9 cellular contexts compared by ENCODE assay signal in genomic region chr2:237744613-237745249, GRCh38. TPM values are rescaled to one million over a fixed set of nuclear protein-coding genes. Genes with fewer than 3 reads are reported as not detected.
DNase-seq lines count a peak whose midpoint lies in the region; ATAC-seq, FAIRE-seq and TF ChIP-seq lines count a peak whose summit lies in the region.
"Had no signal": no experiment of that assay in that cellular context is flagged by ENCODE, and none has a peak within 500 bp of the region (broad histone marks: within the 10 kb centered on the region; RNA-seq: fewer than 3 reads in every experiment).

No MANE protein-coding gene starts in this region.

- no peaks in the 10 kb centered on the region for H3K27me3 ChIP-seq in MM.1S (replicated peaks; ENCODE audit: insufficient read depth, low read length)
- no peaks in the 10 kb centered on the region for H3K27me3 ChIP-seq in K562 (ENCODE audit: control insufficient read depth in 2 of 2, insufficient read depth in 2 of 2, low read length in 2 of 2)

- H3F3A ChIP-seq in MM.1S (ENCODE audit: insufficient read depth, low read length) = no peaks in the 10 kb centered on the region

- H3K4me2 ChIP-seq in MM.1S (ENCODE audit: low read depth, low read length) = no peak overlapping the region
- no peak overlapping the region for H3K4me2 ChIP-seq in K562 (ENCODE audit: insufficient read depth, low read length)

- H2AFZ ChIP-seq in MM.1S (ENCODE audit: low read length) = no peak overlapping the region
- no peak overlapping the region for H2AFZ ChIP-seq in K562 (ENCODE audit: low read depth, low read length)

- BruUV-seq in K562 (replicated peaks; lab: Mats Ljungman, UMichigan) = no TSS peak

- TF ChIP-seq EP300 in K562 (IDR thresholded peaks at IDR 0.05; ENCODE audit: low read length) = no peak

- H3K79me2 ChIP-seq in MM.1S (ENCODE audit: low read length) (peaks cover 83% of the 10 kb centered on the region), K562 (ENCODE audit: control insufficient read depth, insufficient read depth, low read length) (no peaks in the 10 kb centered on the region)

- POLR2A ChIA-PET in K562 (lab: Yijun Ruan, JAX) = interaction anchor here (0.9 kb wide), 1 partner anchor 88 kb away, joined by 3 read pairs; no protein-coding TSS in a partner anchor

- 42% methylated on average over 18 of the region's 18 CpGs for WGBS in K562 (ENCODE audit: insufficient coverage, low coverage, missing lambda C conversion rate)

- H3K9me1 ChIP-seq in K562 (ENCODE audit: control insufficient read depth, insufficient read depth, low read length) = no peaks in the 10 kb centered on the region

- no peak overlapping the region for H3K9ac ChIP-seq in MM.1S (ENCODE audit: low read length)
- H3K9ac ChIP-seq in K562 (ENCODE audit: insufficient read depth in 1 of 2, low read depth in 2 of 2, low read length in 2 of 2) = no peak overlapping the region

- H3K4me3 ChIP-seq in MM.1S (ENCODE audit: low read length) = no peak overlapping the region
- H3K4me3 ChIP-seq in K562 = no peak overlapping the region
- H3K4me3 ChIP-seq: skin epidermis had no signal

- peak; percentile 83 for FAIRE-seq in K562 (lab: Jason Lieb, UNC)

- TF ChIP-seq POLR2A in K562 (conservative IDR thresholded peaks at IDR 0.05) = no peak

- H3K4me1 ChIP-seq in MM.1S (ENCODE audit: low read length) = no peaks in the 10 kb centered on the region
- peaks cover 0 to 4% of the 10 kb centered on the region in 2 experiments; a peak in 3 of 5 replicates for H3K4me1 ChIP-seq in K562 (replicated peaks in 1 of 2; ENCODE audit: control insufficient read depth in 2 of 2, insufficient read depth in 2 of 2, low read length in 2 of 2)

- in situ Hi-C loops in K562 (cut with MboI) = loop anchor here (5.0 kb wide), 1 partner anchor 67 kb away; no protein-coding TSS in a partner anchor

- intact Hi-C loops in K562 (cut with micrococcal nuclease) = loop anchor here (1.0 to 10.0 kb wide), 2 partner anchors 71 to 160 kb away; no protein-coding TSS in a partner anchor

- peak; percentile 12 to 32 for DNase-seq in NOMO-1 (lab: John Stamatoyannopoulos, UW; ENCODE audit: unreplicated experiment in 2 of 2)
- DNase-seq in NOMO-1 treated with dmso at 0.1 percent for 144 hours (lab: John Stamatoyannopoulos, UW; ENCODE audit: unreplicated experiment) = no peak
- DNase-seq in MM.1S = peak; percentile 36
- peak; percentile 64 to 78 (median 76) for DNase-seq in K562 (ENCODE audit: extremely low read depth in 1 of 4, low spot score in 3 of 4)
- peak; percentile 90 for DNase-seq in iPS-NIHi7 (ENCODE audit: extremely low spot score)
- peak; percentile 65 to 73 for DNase-seq in stimulated activated CD4-positive, alpha-beta T cell treated with anti-CD3 and anti-CD28 coated beads, Interleukin-15, amount 100 ng/mL, for 1 hour (ENCODE audit: low read depth in 1 of 2, low spot score in 1 of 2)

- H3K36me3 ChIP-seq in MM.1S (replicated peaks; ENCODE audit: insufficient read depth, low read length) = no peaks in the 10 kb centered on the region
- H3K36me3 ChIP-seq in K562 (ENCODE audit: control insufficient read depth, insufficient read depth, low read length) = peaks cover 5% of the 10 kb centered on the region; the same call in 1 of the 3 replicates

- TF ChIP-seq CTCF in MM.1S (IDR thresholded peaks at IDR 0.05; ENCODE audit: low read length) = peak; percentile 85
- peak; percentile 97 for TF ChIP-seq CTCF in VCaP (conservative IDR thresholded peaks at IDR 0.05)
- peak; percentile 85 to 90 (median 86) for TF ChIP-seq CTCF in K562 (IDR thresholded peaks at IDR 0.05 in 2 of 3, conservative IDR thresholded peaks at IDR 0.05 in 1 of 3; ENCODE audit: insufficient read depth in 2 of 3, low read depth in 1 of 3, low read length in 3 of 3)

- H3K9me3 ChIP-seq in MM.1S (replicated peaks; ENCODE audit: insufficient read depth, low read length) (no peaks in the 10 kb centered on the region), K562 (replicated peaks; ENCODE audit: control insufficient read depth, insufficient read depth, low read depth, low read length) (no peaks in the 10 kb centered on the region)

- TF ChIP-seq RAD21 in K562 (CRISPR knock-in tag; conservative IDR thresholded peaks at IDR 0.05 in 1 of 2, IDR thresholded peaks at IDR 0.05 in 1 of 2) = peak; percentile 90 to 92

- CTCF ChIA-PET in K562 (lab: Yijun Ruan, JAX; ENCODE audit: low intra/inter-chr PET ratio) = interaction anchor here (0.8 to 4.3 kb wide), 4 partner anchors 71 to 232 kb away, joined by 3 to 59 read pairs (median 7); no protein-coding TSS in a partner anchor

- H4K20me1 ChIP-seq in MM.1S (ENCODE audit: insufficient read depth, low read length) (no peaks in the 10 kb centered on the region; the same call in 1 of the 2 replicates), K562 (replicated peaks; ENCODE audit: control insufficient read depth, insufficient read depth, low read length) (peaks cover 7% of the 10 kb centered on the region; the same call in 1 of the 2 replicates)

- H3K9me2 ChIP-seq in MM.1S (replicated peaks; ENCODE audit: insufficient read depth, low read length) = no peaks in the 10 kb centered on the region

- H3K27ac ChIP-seq in MM.1S (ENCODE audit: low read length) = no peak overlapping the region
- H3K27ac ChIP-seq in VCaP = peak overlapping the region; percentile 78
- no peak overlapping the region for H3K27ac ChIP-seq in K562 (ENCODE audit: extremely low read depth, low read depth, low read length)

- peak; percentile 98 for ATAC-seq in K562
- ATAC-seq in GM19455 (IDR thresholded peaks at IDR 0.05; ENCODE audit: unreplicated experiment) = no peak

TF ChIP-seq in K562, 482 proteins besides CTCF, POLR2A, EP300 and RAD21 (continues in another document):
- TF ChIP-seq HNRNPL (IDR thresholded peaks at IDR 0.05; ENCODE audit: low read depth, low read length) (no peak), POLR3A (IDR thresholded peaks at IDR 0.05; ENCODE audit: borderline replicate concordance, extremely low read depth, insufficient read depth, insufficient read length) (no peak), CTCFL (IDR thresholded peaks at IDR 0.05; ENCODE audit: borderline replicate concordance, insufficient read depth, low read depth, low read length, poor library complexity, severe bottlenecking) (peak; percentile 70), SMC3 (conservative IDR thresholded peaks at IDR 0.05; ENCODE audit: insufficient read depth, low read depth, low read length) (peak; percentile 92), TFAP4 (CRISPR knock-in tag; IDR thresholded peaks at IDR 0.05; ENCODE audit: borderline replicate concordance) (peak; percentile 62; the same call in 1 of the 2 replicates), MAZ (CRISPR knock-in tag; conservative IDR thresholded peaks at IDR 0.05 in 1 of 2, IDR thresholded peaks at IDR 0.05 in 1 of 2) (0 out of 4 replicates have a peak, but pooled peaks of 1 of the 2 experiments have one; percentile 20), ARID2 (IDR thresholded peaks at IDR 0.05) (peak; percentile 93), RBM39 (optimal IDR thresholded peaks at IDR 0.05; ENCODE audit: low read depth, low read length) (no peak), STAG1 (CRISPR knock-in tag; IDR thresholded peaks at IDR 0.05; ENCODE audit: borderline replicate concordance) (peak; percentile 83; the same call in 1 of the 2 replicates)

RNA-seq across cellular contexts. Expression of gene RBM44, which starts 53.8 kb away (rescaled TPM):
- 0.16 and 0.39 TPM in 2 replicates for total RNA-seq in K562 (2011; cell fraction: chromatin; rRNA removed; ENCODE audit: low replicate concordance)
- 0.26 TPM in 1 of 2 replicates, not detected in the other for total RNA-seq in K562 (2011; cell fraction: nucleolus; rRNA removed)
- 0.15 and 0.46 TPM in 2 replicates for total RNA-seq in K562 (2011; cell fraction: nucleoplasm; rRNA removed)
- total RNA-seq in K562 (2014; rRNA removed) (0.09 and 0.12 TPM in 2 replicates), K562 (2014; rRNA removed; fragmentation: Illumina TruSeq; extraction: Trizol) (0.13 and 0.15 TPM in 2 replicates), K562 (2015; rRNA removed; fragmentation: Illumina TruSeq; extraction: Trizol) (0.18 and 0.19 TPM in 2 replicates), K562 (2021) (0.04 and 0.07 TPM in 2 replicates)
- polyA plus RNA-seq in K562 (2011; rRNA removed) (0.13 and 0.31 TPM in 2 replicates), K562 (2014; fragmentation: Illumina TruSeq; extraction: Trizol) (0.11 and 0.18 TPM in 2 replicates), K562 (2014; fragmentation: Nextera tagmentation; extraction: Ambion mirVana) (under 1 TPM; 0.04 to 0.07 TPM), K562 (2014; rRNA removed) (0.20 and 0.25 TPM in 2 replicates)
- 0.01 and 0.03 TPM in 2 replicates for polyA plus RNA-seq in K562 (2011; cell fraction: cytosol; rRNA removed)
- 0.23 and 0.37 TPM in 2 replicates for polyA plus RNA-seq in K562 (2011; cell fraction: nucleus; rRNA removed)
- polyA plus RNA-seq in K562 (2012) = 0.08 and 0.09 TPM in 2 replicates
- 0.14 and 0.30 TPM in 2 replicates for polyA minus RNA-seq in K562 (2011; rRNA and poly(A)+ RNA removed)
- polyA minus RNA-seq in K562 (2011; cell fraction: cytosol; rRNA and poly(A)+ RNA removed) = not detected in 2 replicates
- polyA minus RNA-seq in K562 (2011; cell fraction: nucleus; rRNA and poly(A)+ RNA removed) = 0.13 and 0.44 TPM in 2 replicates
